In genomic region chr2:201881382-201881720, GRCh38 we compare ENCODE assay signal across 1 cellular context.
TF ChIP-seq lines count a peak whose summit lies in the region.

No MANE protein-coding gene starts in this region.

TF ChIP-seq in HepG2, 621 proteins besides CTCF, POLR2A, EP300 and RAD21 (continued from another document):
- TF ChIP-seq, protein P1, sequence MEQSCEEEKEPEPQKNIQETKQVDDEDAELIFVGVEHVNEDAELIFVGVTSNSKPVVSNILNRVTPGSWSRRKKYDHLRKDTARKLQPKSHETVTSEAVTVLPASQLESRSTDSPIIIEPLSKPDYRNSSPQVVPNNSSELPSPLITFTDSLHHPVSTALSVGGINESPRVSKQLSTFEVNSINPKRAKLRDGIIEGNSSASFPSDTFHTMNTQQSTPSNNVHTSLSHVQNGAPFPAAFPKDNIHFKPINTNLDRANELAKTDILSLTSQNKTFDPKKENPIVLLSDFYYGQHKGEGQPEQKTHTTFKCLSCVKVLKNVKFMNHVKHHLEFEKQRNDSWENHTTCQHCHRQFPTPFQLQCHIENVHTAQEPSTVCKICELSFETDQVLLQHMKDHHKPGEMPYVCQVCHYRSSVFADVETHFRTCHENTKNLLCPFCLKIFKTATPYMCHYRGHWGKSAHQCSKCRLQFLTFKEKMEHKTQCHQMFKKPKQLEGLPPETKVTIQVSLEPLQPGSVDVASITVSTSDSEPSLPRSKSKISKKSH (CRISPR knock-in tag; IDR thresholded peaks at IDR 0.05; ENCODE audit: borderline replicate concordance): no peak
TF ChIP-seq in HepG2: peak in this region for 1.
